Comparison of ENCODE assay signal across 9 cellular contexts in genomic region chr2:12965540-12966269, GRCh38.
DNase-seq lines count a peak whose midpoint lies in the region; ATAC-seq, FAIRE-seq and TF ChIP-seq lines count a peak whose summit lies in the region.
"Had no signal": no experiment of that assay in that cellular context is flagged by ENCODE, and none has a peak within 500 bp of the region (broad histone marks: within the 10 kb centered on the region; RNA-seq: fewer than 3 reads in every experiment).

No MANE protein-coding gene starts in this region.

- peak; percentile 76 to 93 for ATAC-seq in left cardiac atrium
- ATAC-seq in body of pancreas = no peak

- H3K27me3 Mint-ChIP-seq in T-helper 1 cell treated with Interleukin-12 subunit alpha and Interleukin-12 subunit beta and Interleukin-4 antibody, amounts not matched to agents 30 μg/mL and 1 μg/mL, for 36 hours (ENCODE audit: low read depth) = peaks cover 33% of the 10 kb centered on the region
- peaks cover 7% of the 10 kb centered on the region for H3K27me3 Mint-ChIP-seq in Caco-2 (ENCODE audit: insufficient read depth, unreplicated experiment)

- H3K27ac Mint-ChIP-seq in T-helper 1 cell treated with Interleukin-12 subunit alpha and Interleukin-12 subunit beta and Interleukin-4 antibody, amounts not matched to agents 30 μg/mL and 1 μg/mL, for 36 hours = peak overlapping the region; percentile 74
- H3K27ac Mint-ChIP-seq in Caco-2 (ENCODE audit: unreplicated experiment) = no peak overlapping the region

- no peak overlapping the region for H3K27ac ChIP-seq in body of pancreas
- H3K27ac ChIP-seq: coronary artery had no signal

- FAIRE-seq in GM19239 (lab: Jason Lieb, UNC) = no peak

- H3K9me3 ChIP-seq in Caco-2 = no peaks in the 10 kb centered on the region
- no peaks in the 10 kb centered on the region for H3K9me3 ChIP-seq in body of pancreas

- BruUV-seq in Caco-2 (replicated peaks; lab: Mats Ljungman, UMichigan) = no TSS peak

- H3K36me3 ChIP-seq in Caco-2 (ENCODE audit: control insufficient read depth, insufficient read depth, low read length) = no peaks in the 10 kb centered on the region
- no peaks in the 10 kb centered on the region for H3K36me3 ChIP-seq in body of pancreas (replicated peaks in 1 of 2; ENCODE audit: insufficient read depth in 1 of 2, low read depth in 2 of 2)

- intact Hi-C loops in left cardiac atrium (cut with DNase I) = no loop called here
- intact Hi-C loops in Caco-2 (cut with micrococcal nuclease; ENCODE audit: unreplicated experiment) = no loop called here
- intact Hi-C loops in body of pancreas (cut with DNase I) = no loop called here

- CTCF ChIA-PET in Caco-2 (lab: Charles Lee) = no interaction called here

- H3K4me3 Mint-ChIP-seq in T-helper 1 cell treated with Interleukin-12 subunit alpha and Interleukin-12 subunit beta and Interleukin-4 antibody, amounts not matched to agents 30 μg/mL and 1 μg/mL, for 36 hours = peak overlapping the region; percentile 26
- no peak overlapping the region for H3K4me3 Mint-ChIP-seq in Caco-2 (ENCODE audit: unreplicated experiment)

- H3K4me1 Mint-ChIP-seq in T-helper 1 cell treated with Interleukin-12 subunit alpha and Interleukin-12 subunit beta and Interleukin-4 antibody, amounts not matched to agents 30 μg/mL and 1 μg/mL, for 36 hours (ENCODE audit: low read depth) = peaks cover 28% of the 10 kb centered on the region
- H3K4me1 Mint-ChIP-seq in Caco-2 (ENCODE audit: low read depth, unreplicated experiment) = no peaks in the 10 kb centered on the region

- DNase-seq in A172 (ENCODE audit: low spot score) (peak; percentile 76), GF-D8 (lab: John Stamatoyannopoulos, UW) (peak; percentile 26), left cardiac atrium (no peak), ecto neural progenitor cell (ENCODE audit: low spot score) (no peak), GM19239 (ENCODE audit: insufficient read length, low spot score) (no peak), Caco-2 (no peak), body of pancreas (no peak)

- H3K27me3 ChIP-seq in Caco-2 (replicated peaks; ENCODE audit: control insufficient read depth, insufficient read depth, low read length) (no peaks in the 10 kb centered on the region), body of pancreas (no peaks in the 10 kb centered on the region)

- POLR2A ChIA-PET in Caco-2 (lab: Charles Lee) = no interaction called here

- H3K4me3 ChIP-seq in Caco-2 (ENCODE audit: low read depth, low read length) = no peak overlapping the region
- no peak overlapping the region for H3K4me3 ChIP-seq in body of pancreas
- H3K4me3 ChIP-seq: coronary artery had no signal

- peaks cover 4% of the 10 kb centered on the region for H3K9me3 Mint-ChIP-seq in T-helper 1 cell treated with Interleukin-12 subunit alpha and Interleukin-12 subunit beta and Interleukin-4 antibody, amounts not matched to agents 30 μg/mL and 1 μg/mL, for 36 hours
- no peaks in the 10 kb centered on the region for H3K9me3 Mint-ChIP-seq in Caco-2 (ENCODE audit: unreplicated experiment)

- TF ChIP-seq POLR2A in body of pancreas (IDR thresholded peaks at IDR 0.05) = no peak

- H3K36me3 Mint-ChIP-seq in T-helper 1 cell treated with Interleukin-12 subunit alpha and Interleukin-12 subunit beta and Interleukin-4 antibody, amounts not matched to agents 30 μg/mL and 1 μg/mL, for 36 hours (ENCODE audit: low read depth) = peaks cover 8% of the 10 kb centered on the region
- no peaks in the 10 kb centered on the region for H3K36me3 Mint-ChIP-seq in Caco-2 (ENCODE audit: insufficient read depth, unreplicated experiment)

- TF ChIP-seq CTCF in Caco-2 (IDR thresholded peaks at IDR 0.05; ENCODE audit: insufficient read depth in 1 of 2, low read depth in 1 of 2, low read length in 1 of 2, severe bottlenecking in 1 of 2, unreplicated experiment in 1 of 2) = no peak
- no peak for TF ChIP-seq CTCF in body of pancreas (IDR thresholded peaks at IDR 0.05)

- no peaks in the 10 kb centered on the region for H3K4me1 ChIP-seq in Caco-2
- no peaks in the 10 kb centered on the region for H3K4me1 ChIP-seq in body of pancreas

Comparison
In these comparisons a context has a peak if more than half of its experiments do, and no peak if none do; other contexts are left out.
1. DNase-seq: peak in A172 (single experiment) and GF-D8 (single experiment); none in left cardiac atrium (single experiment), ecto neural progenitor cell (single experiment), GM19239 (single experiment), Caco-2 (0 of 2) and body of pancreas (0 of 4).